ENCODE assay signal across 9 cellular contexts in the genomic region with DNA sequence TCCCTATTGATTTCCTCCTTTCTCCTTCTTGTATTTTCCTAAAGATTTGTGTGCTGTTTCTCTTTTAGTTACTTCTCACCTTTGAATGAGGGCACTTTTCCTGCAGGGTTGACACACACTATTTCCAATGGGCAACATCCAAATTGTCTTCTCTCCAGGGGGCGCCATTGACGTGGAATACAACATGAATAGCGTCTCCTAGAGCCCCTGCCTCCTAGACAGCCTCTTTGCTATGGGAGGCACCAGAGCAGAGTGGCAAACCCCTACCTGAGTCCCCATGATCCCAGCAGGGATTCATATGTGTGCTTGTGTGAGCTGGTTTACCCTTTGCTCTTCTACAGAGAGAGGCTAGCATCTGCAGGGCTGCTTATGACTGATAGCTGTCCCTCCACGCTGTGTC.
DNase-seq lines count a peak whose midpoint lies in the region; ATAC-seq and TF ChIP-seq lines count a peak whose summit lies in the region.
"Had no signal": no experiment of that assay in that cellular context is flagged by ENCODE, and none has a peak within 500 bp of the region (broad histone marks: within the 10 kb centered on the region; RNA-seq: fewer than 3 reads in every experiment).

No MANE protein-coding gene starts in this region.

- peaks cover 0 to 6% (median 0%) of the 10 kb centered on the region in 5 donors for H3K9me3 Mint-ChIP-seq in CD8-positive, alpha-beta memory T cell
- H3K9me3 Mint-ChIP-seq in activated naive CD8-positive, alpha-beta T cell treated with anti-CD3 and anti-CD28 coated beads, Interleukin-2, amount 10 ng/mL, durations not matched to agents 7 days and 5 days: no peaks in the 10 kb centered on the region

- no peak overlapping the region for H3K4me3 Mint-ChIP-seq in CD8-positive, alpha-beta memory T cell
- no peak overlapping the region for H3K4me3 Mint-ChIP-seq in activated naive CD8-positive, alpha-beta T cell treated with anti-CD3 and anti-CD28 coated beads, Interleukin-2, amount 10 ng/mL, durations not matched to agents 7 days and 5 days

- peak; percentile 22 to 66 (median 25) for DNase-seq in CD8-positive, alpha-beta memory T cell
- DNase-seq in HuH-7 (ENCODE audit: low spot score) (peak; percentile 49), left ventricle myocardium superior (peak; percentile 60), sigmoid colon (no peak)
- DNase-seq in activated naive CD8-positive, alpha-beta T cell treated with anti-CD3 and anti-CD28 coated beads, Interleukin-2, amount 10 ng/mL, durations not matched to agents 7 days and 5 days: peak; percentile 36

- H3K9me3 ChIP-seq in CD8-positive, alpha-beta memory T cell (ENCODE audit: low read length): no peaks in the 10 kb centered on the region
- H3K9me3 ChIP-seq in sigmoid colon: no peaks in the 10 kb centered on the region
- H3K9me3 ChIP-seq: thoracic aorta had no signal

- no peaks in the 10 kb centered on the region for H3K4me1 ChIP-seq in CD8-positive, alpha-beta memory T cell (ENCODE audit: insufficient read depth, low read length)
- no peaks in the 10 kb centered on the region for H3K4me1 ChIP-seq in sigmoid colon

- CTCF ChIA-PET in CD8-positive, alpha-beta memory T cell (lab: Charles Lee): interaction anchor here (0.9 to 2.3 kb wide), 5 partner anchors 9 to 406 kb away, joined by 3 to 18 read pairs (median 8); no protein-coding TSS in a partner anchor

- no peaks in the 10 kb centered on the region for H3K4me1 Mint-ChIP-seq in CD8-positive, alpha-beta memory T cell
- H3K4me1 Mint-ChIP-seq in activated naive CD8-positive, alpha-beta T cell treated with anti-CD3 and anti-CD28 coated beads, Interleukin-2, amount 10 ng/mL, durations not matched to agents 7 days and 5 days: no peaks in the 10 kb centered on the region

- no peaks in the 10 kb centered on the region for H3K27me3 Mint-ChIP-seq in CD8-positive, alpha-beta memory T cell
- no peaks in the 10 kb centered on the region for H3K27me3 Mint-ChIP-seq in activated naive CD8-positive, alpha-beta T cell treated with anti-CD3 and anti-CD28 coated beads, Interleukin-2, amount 10 ng/mL, durations not matched to agents 7 days and 5 days

- no peak overlapping the region for H3K27ac ChIP-seq in CD8-positive, alpha-beta memory T cell (ENCODE audit: low read depth, low read length)
- no peak overlapping the region for H3K27ac ChIP-seq in sigmoid colon
- H3K27ac ChIP-seq: thoracic aorta had no signal

- no peak for TF ChIP-seq EP300 in sigmoid colon (IDR thresholded peaks at IDR 0.05)

- peak; percentile 93 for ATAC-seq in SK-N-SH treated with all-trans-retinoic acid at 6 μM for 48 hours
- no peak for ATAC-seq in activated naive CD8-positive, alpha-beta T cell treated with anti-CD3 and anti-CD28 coated beads, Interleukin-2, amount 10 ng/mL, durations not matched to agents 7 days and 5 days (ENCODE audit: low read depth)
- peak; percentile 83 for ATAC-seq in left ventricle myocardium superior
- ATAC-seq in HG02588 (IDR thresholded peaks at IDR 0.05; ENCODE audit: unreplicated experiment): no peak
- no peak for ATAC-seq in HG03139 (IDR thresholded peaks at IDR 0.05; ENCODE audit: unreplicated experiment)

- no peaks in the 10 kb centered on the region for H3K36me3 ChIP-seq in CD8-positive, alpha-beta memory T cell (ENCODE audit: insufficient read depth, low read length)
- H3K36me3 ChIP-seq in sigmoid colon: no peaks in the 10 kb centered on the region
- H3K36me3 ChIP-seq: thoracic aorta had no signal

- WGBS in sigmoid colon, 2 donors: 23 to 26% methylated on average over 4 of the region's 4 CpGs

- intact Hi-C loops in left ventricle myocardium superior (cut with micrococcal nuclease): loop anchor here (5.0 kb wide), 1 partner anchor 406 kb away; no protein-coding TSS in a partner anchor
- intact Hi-C loops in sigmoid colon (cut with DNase I): loop anchor here (10.0 kb wide), 1 partner anchor 783 kb away; no protein-coding TSS in a partner anchor

- H3K27ac Mint-ChIP-seq in CD8-positive, alpha-beta memory T cell: no peak overlapping the region
- H3K27ac Mint-ChIP-seq in activated naive CD8-positive, alpha-beta T cell treated with anti-CD3 and anti-CD28 coated beads, Interleukin-2, amount 10 ng/mL, durations not matched to agents 7 days and 5 days: no peak overlapping the region

- no peaks in the 10 kb centered on the region for H3K27me3 ChIP-seq in CD8-positive, alpha-beta memory T cell (ENCODE audit: insufficient read depth, low read length, poor library complexity, severe bottlenecking)
- no peaks in the 10 kb centered on the region for H3K27me3 ChIP-seq in sigmoid colon

- TF ChIP-seq CTCF in sigmoid colon (IDR thresholded peaks at IDR 0.05): peak in 3 of 4 experiments; percentile 21 to 43 (median 42)

- no peaks in the 10 kb centered on the region for H3K36me3 Mint-ChIP-seq in CD8-positive, alpha-beta memory T cell
- H3K36me3 Mint-ChIP-seq in activated naive CD8-positive, alpha-beta T cell treated with anti-CD3 and anti-CD28 coated beads, Interleukin-2, amount 10 ng/mL, durations not matched to agents 7 days and 5 days: no peaks in the 10 kb centered on the region

- TF ChIP-seq POLR2A in sigmoid colon (IDR thresholded peaks at IDR 0.05): no peak

- POLR2A ChIA-PET in CD8-positive, alpha-beta memory T cell (lab: Charles Lee): no interaction called here
- POLR2A ChIA-PET in activated naive CD8-positive, alpha-beta T cell treated with anti-CD3 and anti-CD28 coated beads, Interleukin-2, amount 10 ng/mL, durations not matched to agents 7 days and 5 days (lab: Charles Lee): interaction anchor here (0.9 kb wide), 1 partner anchor 707 kb away, joined by 3 read pairs; no protein-coding TSS in a partner anchor

- no peak overlapping the region for H3K4me3 ChIP-seq in CD8-positive, alpha-beta memory T cell (ENCODE audit: low read length)
- no peak overlapping the region for H3K4me3 ChIP-seq in sigmoid colon
- H3K4me3 ChIP-seq: thoracic aorta had no signal

TF ChIP-seq in SK-N-SH treated with all-trans-retinoic acid at 6 μM for 48 hours, 23 proteins besides CTCF, POLR2A, EP300 and RAD21 (continues in another document):
- TF ChIP-seq ISL1 (CRISPR knock-in tag; IDR thresholded peaks at IDR 0.05): no peak
- TF ChIP-seq POU6F1 (CRISPR knock-in tag; IDR thresholded peaks at IDR 0.05; ENCODE audit: borderline replicate concordance, low read depth): no peak
- TF ChIP-seq GLIS3 (CRISPR knock-in tag; IDR thresholded peaks at IDR 0.05): no peak
- no peak for TF ChIP-seq PPARA (CRISPR knock-in tag; IDR thresholded peaks at IDR 0.05; ENCODE audit: borderline replicate concordance)
- TF ChIP-seq ZC3H10 (CRISPR knock-in tag; IDR thresholded peaks at IDR 0.05): no peak
- TF ChIP-seq ARNTL (CRISPR knock-in tag; IDR thresholded peaks at IDR 0.05; ENCODE audit: borderline replicate concordance, low read depth): no peak
- no peak for TF ChIP-seq SNAI2 (CRISPR knock-in tag; IDR thresholded peaks at IDR 0.05)
- no peak for TF ChIP-seq BACH2 (CRISPR knock-in tag; IDR thresholded peaks at IDR 0.05; ENCODE audit: borderline replicate concordance)
- no peak for TF ChIP-seq ZNF70 (CRISPR knock-in tag; IDR thresholded peaks at IDR 0.05)
- TF ChIP-seq, protein P1, sequence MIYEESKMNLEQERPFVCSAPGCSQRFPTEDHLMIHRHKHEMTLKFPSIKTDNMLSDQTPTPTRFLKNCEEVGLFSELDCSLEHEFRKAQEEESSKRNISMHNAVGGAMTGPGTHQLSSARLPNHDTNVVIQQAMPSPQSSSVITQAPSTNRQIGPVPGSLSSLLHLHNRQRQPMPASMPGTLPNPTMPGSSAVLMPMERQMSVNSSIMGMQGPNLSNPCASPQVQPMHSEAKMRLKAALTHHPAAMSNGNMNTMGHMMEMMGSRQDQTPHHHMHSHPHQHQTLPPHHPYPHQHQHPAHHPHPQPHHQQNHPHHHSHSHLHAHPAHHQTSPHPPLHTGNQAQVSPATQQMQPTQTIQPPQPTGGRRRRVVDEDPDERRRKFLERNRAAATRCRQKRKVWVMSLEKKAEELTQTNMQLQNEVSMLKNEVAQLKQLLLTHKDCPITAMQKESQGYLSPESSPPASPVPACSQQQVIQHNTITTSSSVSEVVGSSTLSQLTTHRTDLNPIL (CRISPR knock-in tag; IDR thresholded peaks at IDR 0.05; ENCODE audit: low read depth): no peak
- TF ChIP-seq CSRNP3 (CRISPR knock-in tag; IDR thresholded peaks at IDR 0.05): no peak
- no peak for TF ChIP-seq ZNF565 (CRISPR knock-in tag; conservative IDR thresholded peaks at IDR 0.05; ENCODE audit: low read depth)

Comparison
In these comparisons a context has a peak if more than half of its experiments do, and no peak if none do; other contexts are left out.
1. ATAC-seq: peak in SK-N-SH treated with all-trans-retinoic acid at 6 μM for 48 hours (single experiment) and left ventricle myocardium superior (single experiment); none in activated naive CD8-positive, alpha-beta T cell treated with anti-CD3 and anti-CD28 coated beads, Interleukin-2, amount 10 ng/mL, durations not matched to agents 7 days and 5 days (single experiment), HG02588 (single experiment) and HG03139 (single experiment).